19 cellular contexts compared by ENCODE assay signal in genomic region chr4:181281451-181281850, GRCh38.
DNase-seq lines count a peak whose midpoint lies in the region; ATAC-seq and TF ChIP-seq lines count a peak whose summit lies in the region.
"Had no signal": no experiment of that assay in that cellular context is flagged by ENCODE, and none has a peak within 500 bp of the region (broad histone marks: within the 10 kb centered on the region; RNA-seq: fewer than 3 reads in every experiment).

No MANE protein-coding gene starts in this region.

- ATAC-seq in upper lobe of left lung (ENCODE audit: low FRiP score in 2 of 2) = no peak
- ATAC-seq in GM19328 (IDR thresholded peaks at IDR 0.05; ENCODE audit: unreplicated experiment) = no peak
- ATAC-seq: PC-3 had no signal

- WGBS in upper lobe of left lung, 2 donors = 68 to 70% methylated on average over 9 of the region's 9 CpGs

- TF ChIP-seq EP300 in upper lobe of left lung (IDR thresholded peaks at IDR 0.05) = no peak

- H3K36me3 ChIP-seq in upper lobe of left lung = no peaks in the 10 kb centered on the region
- H3K36me3 ChIP-seq: MG63, SJCRH30 had no signal

- no peaks in the 10 kb centered on the region for H3K27me3 ChIP-seq in upper lobe of left lung
- H3K27me3 ChIP-seq: MG63, SJCRH30 had no signal

- H3K4me1 ChIP-seq in upper lobe of left lung = no peaks in the 10 kb centered on the region
- H3K4me1 ChIP-seq: Caco-2, SJCRH30 had no signal

- H3K27ac ChIP-seq in caudate nucleus (ENCODE audit: low read depth, low read length) (no peak overlapping the region), substantia nigra (ENCODE audit: low read depth, low read length, poor library complexity, severe bottlenecking) (no peak overlapping the region), upper lobe of left lung (no peak overlapping the region)
- H3K27ac ChIP-seq: SJCRH30 had no signal

- in situ Hi-C loops in G401 (cut with HindIII; ENCODE audit: low sequenced_read_pairs) = no loop called here

- no peak overlapping the region for H3K4me3 ChIP-seq in upper lobe of left lung
- H3K4me3 ChIP-seq: MG63, SJCRH30 had no signal

- no peaks in the 10 kb centered on the region for H3K9me3 ChIP-seq in upper lobe of left lung
- H3K9me3 ChIP-seq: Caco-2, MG63, SJCRH30 had no signal

- no peak for TF ChIP-seq CTCF in upper lobe of left lung (IDR thresholded peaks at IDR 0.05)

- TF ChIP-seq POLR2A in upper lobe of left lung (IDR thresholded peaks at IDR 0.05) = no peak

- peak; percentile 15 for DNase-seq in G401 (ENCODE audit: low spot score)
- DNase-seq in caudate nucleus (lab: John Stamatoyannopoulos, UW) = peak in 33 of 61 donors; percentile 0 to 54 (median 14)
- peak; percentile 68 for DNase-seq in inferior parietal cortex (ENCODE audit: extremely low spot score)
- DNase-seq in substantia nigra (lab: John Stamatoyannopoulos, UW) = peak in 34 of 49 donors; percentile 0 to 61 (median 17)
- no peak for DNase-seq in NCI-H82 (lab: John Stamatoyannopoulos, UW)
- no peak for DNase-seq in upper lobe of left lung
- DNase-seq: Caco-2, DMS153, H9, IMR-90, Karpas-422, MG63, NCI-H1092 treated with DMSO at 0.1 percent for 48 hours, NCI-H1694 treated with DMSO at 0.1 percent for 48 hours, NCI-H2107, NCI-H69, PC-3, SJCRH30 had no signal

Comparison
In these comparisons a context has a peak if more than half of its experiments do, and no peak if none do; other contexts are left out.
1. DNase-seq: peak in G401 (single experiment), caudate nucleus (33 of 61), inferior parietal cortex (single experiment) and substantia nigra (34 of 49); none in NCI-H82 (single experiment) and upper lobe of left lung (0 of 2).